Comparison of ENCODE assay signal across 16 cellular contexts in the genomic region with DNA sequence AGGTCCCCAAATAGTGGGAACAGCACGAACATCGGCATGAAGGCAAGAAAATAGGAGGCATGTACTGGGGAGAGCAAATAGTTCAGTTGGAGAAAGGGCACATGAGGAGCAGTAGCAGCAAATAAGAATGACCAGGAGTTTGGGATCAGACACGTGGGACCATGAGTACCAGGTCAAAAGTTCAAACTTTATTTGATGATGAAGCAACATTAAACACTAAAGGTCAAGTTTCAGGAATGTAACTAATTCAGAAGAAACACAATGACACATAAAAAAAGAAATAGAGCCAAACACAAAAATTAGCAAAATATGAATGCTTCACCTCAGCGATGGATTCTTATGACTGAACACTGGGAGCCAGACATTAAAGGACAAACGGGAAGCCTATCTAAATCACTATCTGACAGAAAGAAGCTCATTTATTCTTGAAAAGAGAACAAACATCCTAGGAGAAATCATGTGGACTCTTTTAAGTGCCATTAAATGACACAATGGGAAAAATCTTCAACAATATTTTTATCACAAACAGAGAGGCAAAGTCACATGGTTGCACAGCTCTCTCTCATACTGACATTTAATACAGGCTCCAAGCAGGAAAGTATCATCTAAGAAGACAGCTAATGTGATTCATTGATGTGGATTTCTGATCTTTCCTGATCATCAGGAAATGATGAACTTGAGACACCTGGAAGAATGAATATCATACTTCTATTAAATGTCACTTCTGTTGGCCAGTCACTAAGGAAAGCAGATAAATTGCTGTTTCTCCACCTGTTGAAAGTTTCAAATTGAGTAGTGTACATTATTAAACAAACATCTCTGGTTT.
DNase-seq lines count a peak whose midpoint lies in the region; ATAC-seq, FAIRE-seq and TF ChIP-seq lines count a peak whose summit lies in the region.
"Had no signal": no experiment of that assay in that cellular context is flagged by ENCODE, and none has a peak within 500 bp of the region (broad histone marks: within the 10 kb centered on the region; RNA-seq: fewer than 3 reads in every experiment).

No MANE protein-coding gene starts in this region.

- no peak overlapping the region for H3K4me3 ChIP-seq in SK-N-SH (ENCODE audit: low read depth in 2 of 2, low read length in 1 of 2)
- H3K4me3 ChIP-seq in brain microvascular endothelial cell (ENCODE audit: low read depth, low read length), result no peak overlapping the region
- no peak overlapping the region for H3K4me3 ChIP-seq in keratinocyte (ENCODE audit: control insufficient read depth in 2 of 3, extremely low read depth in 1 of 3, insufficient read depth in 2 of 3, low read depth in 1 of 3, low read length in 3 of 3)
- H3K4me3 ChIP-seq in thyroid gland (replicated peaks in 1 of 3), result no peak overlapping the region
- H3K4me3 ChIP-seq: suprapubic skin had no signal

- H3K9ac ChIP-seq in SK-N-SH (no peak overlapping the region), keratinocyte (ENCODE audit: control insufficient read depth, extremely low read depth, insufficient read depth, low read length) (no peak overlapping the region)

- dilution Hi-C loops in keratinocyte (cut with MboI; ENCODE audit: extremely low pct_ligation_motif_present, low sequenced_read_pairs), result no loop called here

- CTCF ChIA-PET in SK-N-SH (lab: Yijun Ruan, JAX), result no interaction called here

- H3K4me1 ChIP-seq in SK-N-SH (ENCODE audit: control insufficient read depth in 1 of 2, insufficient read depth in 2 of 2, low read depth in 1 of 2, low read length in 1 of 2) (peaks cover 0 to 8% of the 10 kb centered on the region in 2 experiments; a peak in 2 of 4 replicates), keratinocyte (ENCODE audit: control insufficient read depth, extremely low read depth, insufficient read depth, low read length) (peaks cover 4% of the 10 kb centered on the region), thyroid gland (peaks cover 7 to 10% of the 10 kb centered on the region in 2 donors)

- H3F3A ChIP-seq in SK-N-SH (replicated peaks; ENCODE audit: insufficient read depth), result peaks cover 25% of the 10 kb centered on the region

- no peak for ATAC-seq in SK-N-SH treated with all-trans-retinoic acid at 6 μM for 48 hours
- ATAC-seq: effector memory CD8-positive, alpha-beta T cell had no signal

- POLR2A ChIA-PET in SK-N-SH (lab: Yijun Ruan, JAX), result no interaction called here

- H3K79me2 ChIP-seq in SK-N-SH (ENCODE audit: insufficient read depth) (no peaks in the 10 kb centered on the region), keratinocyte (ENCODE audit: control insufficient read depth, insufficient read depth, low read length) (no peaks in the 10 kb centered on the region)

- no peak for TF ChIP-seq CTCF in SK-N-SH (IDR thresholded peaks at IDR 0.05)
- TF ChIP-seq CTCF in brain microvascular endothelial cell (IDR thresholded peaks at IDR 0.05; ENCODE audit: low read depth, low read length, missing control alignments), result no peak
- TF ChIP-seq CTCF in keratinocyte (optimal IDR thresholded peaks at IDR 0.05 in 1 of 3, IDR thresholded peaks at IDR 0.05 in 1 of 3, conservative IDR thresholded peaks at IDR 0.05 in 1 of 3; ENCODE audit: extremely low read depth in 1 of 3, insufficient read depth in 2 of 3, low read length in 3 of 3), result no peak
- no peak for TF ChIP-seq CTCF in thyroid gland (IDR thresholded peaks at IDR 0.05)

- TF ChIP-seq RAD21 in SK-N-SH (IDR thresholded peaks at IDR 0.05; ENCODE audit: low read length), result no peak

- in situ Hi-C loops in brain microvascular endothelial cell (cut with HindIII; ENCODE audit: low pct_ligation_motif_present, low sequenced_read_pairs), result loop anchor here (25.0 kb wide), 1 partner anchor 177 kb away; no protein-coding TSS in a partner anchor

- no peaks in the 10 kb centered on the region for H3K9me2 ChIP-seq in SK-N-SH

- no peak for DNase-seq in SK-N-SH
- peak; percentile 63 for DNase-seq in brain microvascular endothelial cell
- no peak for DNase-seq in keratinocyte (ENCODE audit: low read depth, low spot score)
- no peak for DNase-seq in NCI-H510A (lab: John Stamatoyannopoulos, UW)
- no peak for DNase-seq in thyroid gland
- DNase-seq in NCI-H82 (lab: John Stamatoyannopoulos, UW), result no peak
- no peak for DNase-seq in NCI-H2081 treated with DMSO at 0.1 percent for 48 hours (lab: John Stamatoyannopoulos, UW)
- DNase-seq: activated CD4-positive, alpha-beta T cell treated with anti-CD3 and anti-CD28 coated beads, Interleukin-2, amount 10 ng/mL, durations not matched to agents 7 days and 5 days; anterior cingulate cortex; effector memory CD8-positive, alpha-beta T cell; NCI-H1417; NCI-H526 had no signal

- intact Hi-C loops in thyroid gland (cut with DNase I), result no loop called here

- H3K9me3 ChIP-seq in SK-N-SH (no peaks in the 10 kb centered on the region), keratinocyte (ENCODE audit: control insufficient read depth, low read depth, low read length) (no peaks in the 10 kb centered on the region), thyroid gland (no peaks in the 10 kb centered on the region)
- H3K9me3 ChIP-seq: neutrophil, suprapubic skin had no signal

- no peak overlapping the region for H2AFZ ChIP-seq in SK-N-SH (ENCODE audit: low read depth)
- H2AFZ ChIP-seq in keratinocyte (ENCODE audit: control insufficient read depth, low read length), result no peak overlapping the region

- H3K9me1 ChIP-seq in keratinocyte (ENCODE audit: control insufficient read depth, extremely low read depth, insufficient read depth, low read length), result no peaks in the 10 kb centered on the region

- H3K36me3 ChIP-seq in SK-N-SH (replicated peaks in 1 of 2; ENCODE audit: control insufficient read depth in 1 of 2, insufficient read depth in 2 of 2, low read length in 1 of 2) (no peaks in the 10 kb centered on the region), brain microvascular endothelial cell (replicated peaks) (no peaks in the 10 kb centered on the region), keratinocyte (ENCODE audit: control insufficient read depth in 2 of 2, extremely low read depth in 1 of 2, insufficient read depth in 2 of 2, low read length in 2 of 2) (no peaks in the 10 kb centered on the region), thyroid gland (no peaks in the 10 kb centered on the region)
- H3K36me3 ChIP-seq: neutrophil, suprapubic skin had no signal

- no peak for TF ChIP-seq POLR2A in thyroid gland (IDR thresholded peaks at IDR 0.05)

- H4K20me1 ChIP-seq in SK-N-SH (ENCODE audit: insufficient read depth) (no peaks in the 10 kb centered on the region), keratinocyte (ENCODE audit: control insufficient read depth, extremely low read depth, insufficient read depth, low read length) (no peaks in the 10 kb centered on the region)

- H3K27me3 ChIP-seq in SK-N-SH (ENCODE audit: insufficient read depth), result no peaks in the 10 kb centered on the region
- H3K27me3 ChIP-seq in brain microvascular endothelial cell (replicated peaks), result no peaks in the 10 kb centered on the region
- H3K27me3 ChIP-seq in keratinocyte (ENCODE audit: control insufficient read depth, extremely low read depth, insufficient read depth, low read length), result no peaks in the 10 kb centered on the region
- H3K27me3 ChIP-seq in thyroid gland, result no peaks in the 10 kb centered on the region
- H3K27me3 ChIP-seq: suprapubic skin had no signal

- TF ChIP-seq EP300 in SK-N-SH (IDR thresholded peaks at IDR 0.05; ENCODE audit: borderline replicate concordance in 1 of 2, low read depth in 1 of 2, low read length in 1 of 2), result 0 out of 4 replicates have a peak, but pooled peaks of 1 of the 2 experiments have one; percentile 7

- peak overlapping the region in 1 of 2 experiments; percentile 51; a peak in 2 of 4 replicates for H3K27ac ChIP-seq in SK-N-SH (ENCODE audit: low read depth in 2 of 2, low read length in 1 of 2)
- H3K27ac ChIP-seq in brain microvascular endothelial cell, result peak overlapping the region; percentile 95
- no peak overlapping the region for H3K27ac ChIP-seq in keratinocyte (ENCODE audit: control insufficient read depth, insufficient read depth, low read length)
- no peak overlapping the region for H3K27ac ChIP-seq in thyroid gland
- H3K27ac ChIP-seq: neutrophil, suprapubic skin had no signal

- WGBS in SK-N-SH (ENCODE audit: low lambda C conversion rate), result 77% methylated on average over 5 of the region's 5 CpGs
- 79 to 80% methylated on average over 5 of the region's 5 CpGs for WGBS in thyroid gland, 2 donors

- FAIRE-seq in keratinocyte (lab: Jason Lieb, UNC), result peak; percentile 62
- FAIRE-seq: A204.1 had no signal

- no peak overlapping the region for H3K4me2 ChIP-seq in SK-N-SH
- no peak overlapping the region for H3K4me2 ChIP-seq in keratinocyte (ENCODE audit: control insufficient read depth, extremely low read depth, insufficient read depth, low read depth, low read length)

TF ChIP-seq in SK-N-SH, 30 proteins besides CTCF, POLR2A, EP300 and RAD21:
- TF ChIP-seq SMC3 (IDR thresholded peaks at IDR 0.05; ENCODE audit: low read depth, low read length), result no peak
- TF ChIP-seq, protein P1, sequence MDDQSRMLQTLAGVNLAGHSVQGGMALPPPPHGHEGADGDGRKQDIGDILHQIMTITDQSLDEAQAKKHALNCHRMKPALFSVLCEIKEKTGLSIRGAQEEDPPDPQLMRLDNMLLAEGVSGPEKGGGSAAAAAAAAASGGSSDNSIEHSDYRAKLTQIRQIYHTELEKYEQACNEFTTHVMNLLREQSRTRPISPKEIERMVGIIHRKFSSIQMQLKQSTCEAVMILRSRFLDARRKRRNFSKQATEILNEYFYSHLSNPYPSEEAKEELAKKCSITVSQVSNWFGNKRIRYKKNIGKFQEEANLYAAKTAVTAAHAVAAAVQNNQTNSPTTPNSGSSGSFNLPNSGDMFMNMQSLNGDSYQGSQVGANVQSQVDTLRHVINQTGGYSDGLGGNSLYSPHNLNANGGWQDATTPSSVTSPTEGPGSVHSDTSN (IDR thresholded peaks at IDR 0.05), result peak; percentile 48

TF ChIP-seq in SK-N-SH treated with all-trans-retinoic acid at 6 μM for 48 hours, 23 proteins besides CTCF, POLR2A, EP300 and RAD21 (continues in another document):
- no peak for TF ChIP-seq ZNF8 (CRISPR knock-in tag; IDR thresholded peaks at IDR 0.05)
- TF ChIP-seq ZFP30 (CRISPR knock-in tag; IDR thresholded peaks at IDR 0.05), result no peak
- TF ChIP-seq BACH2 (CRISPR knock-in tag; IDR thresholded peaks at IDR 0.05; ENCODE audit: borderline replicate concordance), result no peak
- no peak for TF ChIP-seq GLIS3 (CRISPR knock-in tag; IDR thresholded peaks at IDR 0.05)
- TF ChIP-seq ISL1 (CRISPR knock-in tag; IDR thresholded peaks at IDR 0.05), result no peak
- no peak for TF ChIP-seq ZC3H10 (CRISPR knock-in tag; IDR thresholded peaks at IDR 0.05)
